8 cellular contexts compared by ENCODE assay signal in the genomic region with DNA sequence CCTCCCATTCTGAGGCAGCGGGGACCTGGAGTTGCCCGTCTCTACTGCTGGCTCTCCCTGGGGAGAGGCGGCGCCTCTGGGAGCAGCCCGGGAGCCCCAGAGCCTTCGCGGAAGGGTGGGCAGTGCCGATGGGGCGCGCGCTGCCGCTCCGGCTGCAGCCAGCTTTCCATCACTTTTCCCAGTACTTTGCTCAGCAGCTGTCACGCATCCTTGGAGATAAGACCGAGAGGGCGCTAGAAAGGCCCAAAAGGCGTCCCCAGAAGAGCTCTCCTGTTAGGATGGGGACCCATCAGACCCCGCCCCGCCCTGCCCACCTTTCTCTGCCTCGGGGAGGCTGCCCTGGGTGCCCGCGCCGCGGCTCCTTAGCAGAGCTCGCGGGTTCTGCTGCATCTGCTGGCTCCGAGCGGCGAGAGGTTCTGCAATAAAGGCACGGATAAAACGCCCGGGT.
DNase-seq lines count a peak whose midpoint lies in the region; ATAC-seq and TF ChIP-seq lines count a peak whose summit lies in the region.

No MANE protein-coding gene starts in this region.

- H3K36me3 ChIP-seq in adipocyte (ENCODE audit: control insufficient read depth, insufficient read depth, low read length, severe bottlenecking) = no peaks in the 10 kb centered on the region

- H3K9ac ChIP-seq in adipocyte (ENCODE audit: low read length) = peak overlapping the region; percentile 11

- DNase-seq in NCI-H1436 (lab: John Stamatoyannopoulos, UW) = peak; percentile 29
- DNase-seq in NCI-H1436 treated with DMSO at 0.1 percent for 48 hours (lab: John Stamatoyannopoulos, UW) = no peak
- peak; percentile 87 for DNase-seq in NCI-H1092 treated with DMSO at 0.1 percent for 48 hours (lab: John Stamatoyannopoulos, UW)
- DNase-seq in adipocyte (ENCODE audit: low read depth) = peak; percentile 58
- peak; percentile 22 for DNase-seq in hepatic stellate cell (ENCODE audit: low spot score)
- DNase-seq in retinal pigment epithelial cell (ENCODE audit: low read depth) = no peak
- no peak for DNase-seq in foreskin melanocyte

- no peaks in the 10 kb centered on the region for H3K9me3 ChIP-seq in adipocyte (ENCODE audit: control insufficient read depth, low read length)

- peaks cover 42% of the 10 kb centered on the region for H3K27me3 ChIP-seq in adipocyte (replicated peaks; ENCODE audit: control insufficient read depth, insufficient read depth, low read length)

- TF ChIP-seq CTCF in retinal pigment epithelial cell (conservative IDR thresholded peaks at IDR 0.05; ENCODE audit: low read depth, low read length) = no peak

- H3K4me1 ChIP-seq in adipocyte (ENCODE audit: control insufficient read depth, insufficient read depth, low read length) = peaks cover 4% of the 10 kb centered on the region

- H3K4me3 ChIP-seq in adipocyte (ENCODE audit: low read length) (peak overlapping the region; percentile 69), retinal pigment epithelial cell (ENCODE audit: low read length) (peak overlapping the region; percentile 45)

- no peak for ATAC-seq in HG03025 (IDR thresholded peaks at IDR 0.05; ENCODE audit: low FRiP score, unreplicated experiment)

Comparison
In these comparisons a context has a peak if more than half of its experiments do, and no peak if none do; other contexts are left out.
1. DNase-seq: peak in NCI-H1436 (single experiment), NCI-H1092 treated with DMSO at 0.1 percent for 48 hours (single experiment), adipocyte (single experiment) and hepatic stellate cell (single experiment); none in NCI-H1436 treated with DMSO at 0.1 percent for 48 hours (single experiment), retinal pigment epithelial cell (single experiment) and foreskin melanocyte (single experiment).